Comparison of ENCODE assay signal across 10 cellular contexts in the genomic region with DNA sequence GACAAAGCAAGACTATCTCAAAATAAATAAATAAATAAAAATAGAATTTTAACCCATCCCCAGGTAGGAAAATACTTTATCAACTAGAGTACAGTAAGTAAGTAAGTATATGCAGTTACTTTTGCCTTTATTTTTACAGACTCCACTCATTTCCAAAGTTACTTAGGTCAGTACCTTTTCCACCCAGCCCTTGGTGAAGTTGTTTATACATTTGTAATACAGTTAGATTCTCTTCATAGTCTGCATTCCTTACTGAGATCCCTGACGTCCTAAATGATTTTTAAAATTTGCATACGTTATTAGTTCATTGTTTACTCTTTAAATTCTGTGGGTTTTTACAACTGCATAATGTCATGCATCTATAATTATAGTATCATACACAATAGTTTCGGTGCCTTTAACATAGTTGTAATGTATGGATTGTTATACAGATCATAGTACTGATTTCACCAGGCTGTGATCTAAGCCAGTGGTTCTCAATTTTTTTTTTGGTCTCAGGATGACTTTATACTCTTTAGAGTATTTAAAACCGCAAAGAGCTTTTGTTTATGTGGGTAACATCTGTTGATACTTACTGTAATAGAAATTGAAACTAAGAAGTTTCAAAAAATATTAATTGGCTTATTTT. TPM values are rescaled to one million over a fixed set of nuclear protein-coding genes. Genes with fewer than 3 reads are reported as not detected.
DNase-seq lines count a peak whose midpoint lies in the region; ATAC-seq and TF ChIP-seq lines count a peak whose summit lies in the region.
"Had no signal": no experiment of that assay in that cellular context is flagged by ENCODE, and none has a peak within 500 bp of the region (broad histone marks: within the 10 kb centered on the region; RNA-seq: fewer than 3 reads in every experiment).

No MANE protein-coding gene starts in this region.

- peaks cover 17 to 27% of the 10 kb centered on the region in 2 donors for H3K4me1 Mint-ChIP-seq in effector memory CD8-positive, alpha-beta T cell (ENCODE audit: low read depth in 2 of 2)
- H3K4me1 Mint-ChIP-seq in Caco-2 (ENCODE audit: low read depth, unreplicated experiment): no peaks in the 10 kb centered on the region
- no peaks in the 10 kb centered on the region for H3K4me1 Mint-ChIP-seq in type B pancreatic cell (ENCODE audit: unreplicated experiment)

- CTCF ChIA-PET in Caco-2 (lab: Charles Lee): no interaction called here

- H3K4me3 Mint-ChIP-seq in effector memory CD8-positive, alpha-beta T cell: peak overlapping the region; percentile 68 to 82
- no peak overlapping the region for H3K4me3 Mint-ChIP-seq in Caco-2 (ENCODE audit: unreplicated experiment)
- no peak overlapping the region for H3K4me3 Mint-ChIP-seq in type B pancreatic cell

- TF ChIP-seq EP300 in sigmoid colon (IDR thresholded peaks at IDR 0.05): no peak

- H3K4me3 ChIP-seq in sigmoid colon (peak overlapping the region in 2 of 4 donors; percentile 6 to 9), Caco-2 (ENCODE audit: low read depth, low read length) (no peak overlapping the region)

- peak; percentile 96 for ATAC-seq in HG03354 (IDR thresholded peaks at IDR 0.05; ENCODE audit: poor library complexity, severe bottlenecking, unreplicated experiment)
- ATAC-seq in effector memory CD8-positive, alpha-beta T cell (replicated peaks): peak; percentile 99
- ATAC-seq: gastroesophageal sphincter had no signal

- intact Hi-C loops in sigmoid colon (cut with DNase I): no loop called here
- intact Hi-C loops in Caco-2 (cut with micrococcal nuclease; ENCODE audit: unreplicated experiment): no loop called here

- WGBS in sigmoid colon, 2 donors: 47 to 70% methylated on average over 4 of the region's 4 CpGs

- no peaks in the 10 kb centered on the region for H3K27me3 Mint-ChIP-seq in effector memory CD8-positive, alpha-beta T cell
- H3K27me3 Mint-ChIP-seq in Caco-2 (ENCODE audit: insufficient read depth, unreplicated experiment): no peaks in the 10 kb centered on the region
- H3K27me3 Mint-ChIP-seq in type B pancreatic cell: no peaks in the 10 kb centered on the region

- TF ChIP-seq POLR2A in sigmoid colon (IDR thresholded peaks at IDR 0.05): no peak

- POLR2A ChIA-PET in Caco-2 (lab: Charles Lee): no interaction called here

- no peaks in the 10 kb centered on the region for H3K9me3 ChIP-seq in sigmoid colon
- no peaks in the 10 kb centered on the region for H3K9me3 ChIP-seq in Caco-2
- H3K9me3 ChIP-seq: gastroesophageal sphincter had no signal

- H3K9me3 Mint-ChIP-seq in effector memory CD8-positive, alpha-beta T cell: no peaks in the 10 kb centered on the region
- H3K9me3 Mint-ChIP-seq in Caco-2 (ENCODE audit: unreplicated experiment) (no peaks in the 10 kb centered on the region), type B pancreatic cell (no peaks in the 10 kb centered on the region)

- H3K4me1 ChIP-seq in sigmoid colon (peaks cover 0 to 23% (median 13%) of the 10 kb centered on the region in 4 donors), Caco-2 (no peaks in the 10 kb centered on the region; the same call in 1 of the 2 replicates)

- H3K36me3 ChIP-seq in sigmoid colon (no peaks in the 10 kb centered on the region), Caco-2 (ENCODE audit: control insufficient read depth, insufficient read depth, low read length) (no peaks in the 10 kb centered on the region; the same call in 1 of the 2 replicates)
- H3K36me3 ChIP-seq: gastroesophageal sphincter had no signal

- TF ChIP-seq CTCF in GM20000 (IDR thresholded peaks at IDR 0.05; ENCODE audit: extremely low read depth, missing control alignments) (no peak), sigmoid colon (IDR thresholded peaks at IDR 0.05) (no peak), Caco-2 (IDR thresholded peaks at IDR 0.05; ENCODE audit: insufficient read depth in 1 of 2, low read depth in 1 of 2, low read length in 1 of 2, severe bottlenecking in 1 of 2, unreplicated experiment in 1 of 2) (no peak), type B pancreatic cell (conservative IDR thresholded peaks at IDR 0.05) (no peak)

- H3K27ac Mint-ChIP-seq in effector memory CD8-positive, alpha-beta T cell: peak overlapping the region; percentile 87 to 88
- H3K27ac Mint-ChIP-seq in Caco-2 (ENCODE audit: unreplicated experiment): no peak overlapping the region
- no peak overlapping the region for H3K27ac Mint-ChIP-seq in type B pancreatic cell

- H3K27me3 ChIP-seq in sigmoid colon: no peaks in the 10 kb centered on the region
- no peaks in the 10 kb centered on the region for H3K27me3 ChIP-seq in Caco-2 (replicated peaks; ENCODE audit: control insufficient read depth, insufficient read depth, low read length)
- H3K27me3 ChIP-seq: gastroesophageal sphincter had no signal

- H3K36me3 Mint-ChIP-seq in effector memory CD8-positive, alpha-beta T cell (ENCODE audit: insufficient read depth): peaks cover 11% of the 10 kb centered on the region
- H3K36me3 Mint-ChIP-seq in Caco-2 (ENCODE audit: insufficient read depth, unreplicated experiment) (peaks cover 21% of the 10 kb centered on the region), type B pancreatic cell (peaks cover 13% of the 10 kb centered on the region)

- no TSS peak for BruUV-seq in Caco-2 (replicated peaks; lab: Mats Ljungman, UMichigan)

- DNase-seq in EH (ENCODE audit: low read depth): peak; percentile 75
- DNase-seq in GM20000 (ENCODE audit: low spot score): peak; percentile 54
- no peak for DNase-seq in effector memory CD8-positive, alpha-beta T cell
- DNase-seq in sigmoid colon: no peak
- no peak for DNase-seq in Caco-2
- DNase-seq in NCI-H146 treated with DMSO at 0.1 percent for 48 hours (lab: John Stamatoyannopoulos, UW; ENCODE audit: unreplicated experiment): no peak
- no peak for DNase-seq in type B pancreatic cell (ENCODE audit: extremely low spot score, unreplicated experiment)
- DNase-seq: stimulated activated CD4-positive, alpha-beta T cell treated with anti-CD3 and anti-CD28 coated beads, Interleukin-4, amount 100 ng/mL, for 1 hour had no signal

- H3K27ac ChIP-seq in sigmoid colon: peak overlapping the region in 2 of 4 donors; percentile 9 to 46

RNA-seq across cellular contexts. Expression of a gene that starts 10.4 kb away (rescaled TPM):
- total RNA-seq in sigmoid colon (10 to 100 TPM in 3 of 4 donors, 1 to 10 TPM in 1; 7.5 to 12.5 (median 11.2) TPM), Caco-2 (2022) (14.7 and 15.5 TPM in 2 replicates), type B pancreatic cell (ENCODE audit: low replicate concordance) (8.2 and 11.8 TPM in 2 replicates)
- polyA plus RNA-seq in sigmoid colon: 1 to 10 TPM; 3.6 to 4.9 (median 4.9) TPM

RNA-seq across cellular contexts. Expression of a gene that starts 10.6 kb away (rescaled TPM):
- total RNA-seq in sigmoid colon (100 to 1,000 TPM; 121 to 180 (median 150) TPM), Caco-2 (2022) (40.6 and 48.6 TPM in 2 replicates), type B pancreatic cell (ENCODE audit: low replicate concordance) (11.4 and 18.1 TPM in 2 replicates)
- polyA plus RNA-seq in sigmoid colon: 10 to 100 TPM in 1 of 3 donors, 1 to 10 TPM in 2; 5.5 to 15.6 (median 7.2) TPM

RNA-seq across cellular contexts. Expression of a gene that starts 41.3 kb away (rescaled TPM):
- total RNA-seq in sigmoid colon (10 to 100 TPM; 29.6 to 52.1 (median 37.5) TPM), Caco-2 (2022) (1.8 and 2.3 TPM in 2 replicates), type B pancreatic cell (ENCODE audit: low replicate concordance) (18.9 and 20.7 TPM in 2 replicates)
- 10 to 100 TPM; 20.1 to 36.8 (median 20.4) TPM for polyA plus RNA-seq in sigmoid colon

Comparison
In these comparisons a context has a peak if more than half of its experiments do, and no peak if none do; other contexts are left out.
1. DNase-seq: peak in EH (single experiment) and GM20000 (single experiment); none in effector memory CD8-positive, alpha-beta T cell (0 of 3), sigmoid colon (single experiment), Caco-2 (0 of 2), NCI-H146 treated with DMSO at 0.1 percent for 48 hours (single experiment) and type B pancreatic cell (single experiment).
2. H3K27ac Mint-ChIP-seq: peak in effector memory CD8-positive, alpha-beta T cell (2 of 2); none in Caco-2 (single experiment) and type B pancreatic cell (single experiment).
3. H3K4me3 Mint-ChIP-seq: peak in effector memory CD8-positive, alpha-beta T cell (2 of 2); none in Caco-2 (single experiment) and type B pancreatic cell (single experiment).